Comparison of ENCODE assay signal across 3 cellular contexts in the genomic region with DNA sequence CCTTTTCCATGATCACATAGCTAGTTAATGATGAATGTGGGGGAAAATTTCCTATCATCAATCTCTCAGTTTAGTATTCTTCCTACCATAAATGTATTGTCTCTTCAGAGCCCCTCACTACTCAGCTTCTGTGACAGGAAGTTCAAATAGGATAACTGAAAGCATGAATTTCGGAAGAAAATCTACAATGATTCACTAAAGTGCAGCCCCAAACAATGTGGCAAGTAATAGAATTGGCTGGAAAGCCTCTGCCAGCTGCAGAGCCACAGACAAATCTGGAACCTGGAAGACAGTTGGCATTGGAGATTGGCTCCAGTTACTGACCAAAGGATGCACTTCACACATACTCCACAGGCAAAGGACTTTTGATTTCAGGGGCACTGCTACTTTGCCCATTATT.
TF ChIP-seq lines count a peak whose summit lies in the region.

No MANE protein-coding gene starts in this region.

TF ChIP-seq in SK-N-SH, 30 proteins besides CTCF, POLR2A, EP300 and RAD21 (continued from another document):
- TF ChIP-seq, protein P1, sequence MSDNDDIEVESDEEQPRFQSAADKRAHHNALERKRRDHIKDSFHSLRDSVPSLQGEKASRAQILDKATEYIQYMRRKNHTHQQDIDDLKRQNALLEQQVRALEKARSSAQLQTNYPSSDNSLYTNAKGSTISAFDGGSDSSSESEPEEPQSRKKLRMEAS (IDR thresholded peaks at IDR 0.05; ENCODE audit: low read depth) = no peak
- TF ChIP-seq, protein P2, sequence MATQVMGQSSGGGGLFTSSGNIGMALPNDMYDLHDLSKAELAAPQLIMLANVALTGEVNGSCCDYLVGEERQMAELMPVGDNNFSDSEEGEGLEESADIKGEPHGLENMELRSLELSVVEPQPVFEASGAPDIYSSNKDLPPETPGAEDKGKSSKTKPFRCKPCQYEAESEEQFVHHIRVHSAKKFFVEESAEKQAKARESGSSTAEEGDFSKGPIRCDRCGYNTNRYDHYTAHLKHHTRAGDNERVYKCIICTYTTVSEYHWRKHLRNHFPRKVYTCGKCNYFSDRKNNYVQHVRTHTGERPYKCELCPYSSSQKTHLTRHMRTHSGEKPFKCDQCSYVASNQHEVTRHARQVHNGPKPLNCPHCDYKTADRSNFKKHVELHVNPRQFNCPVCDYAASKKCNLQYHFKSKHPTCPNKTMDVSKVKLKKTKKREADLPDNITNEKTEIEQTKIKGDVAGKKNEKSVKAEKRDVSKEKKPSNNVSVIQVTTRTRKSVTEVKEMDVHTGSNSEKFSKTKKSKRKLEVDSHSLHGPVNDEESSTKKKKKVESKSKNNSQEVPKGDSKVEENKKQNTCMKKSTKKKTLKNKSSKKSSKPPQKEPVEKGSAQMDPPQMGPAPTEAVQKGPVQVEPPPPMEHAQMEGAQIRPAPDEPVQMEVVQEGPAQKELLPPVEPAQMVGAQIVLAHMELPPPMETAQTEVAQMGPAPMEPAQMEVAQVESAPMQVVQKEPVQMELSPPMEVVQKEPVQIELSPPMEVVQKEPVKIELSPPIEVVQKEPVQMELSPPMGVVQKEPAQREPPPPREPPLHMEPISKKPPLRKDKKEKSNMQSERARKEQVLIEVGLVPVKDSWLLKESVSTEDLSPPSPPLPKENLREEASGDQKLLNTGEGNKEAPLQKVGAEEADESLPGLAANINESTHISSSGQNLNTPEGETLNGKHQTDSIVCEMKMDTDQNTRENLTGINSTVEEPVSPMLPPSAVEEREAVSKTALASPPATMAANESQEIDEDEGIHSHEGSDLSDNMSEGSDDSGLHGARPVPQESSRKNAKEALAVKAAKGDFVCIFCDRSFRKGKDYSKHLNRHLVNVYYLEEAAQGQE (IDR thresholded peaks at IDR 0.05; ENCODE audit: low read depth, low read length) = no peak

TF ChIP-seq in SK-N-SH treated with all-trans-retinoic acid at 6 μM for 48 hours, 23 proteins besides CTCF, POLR2A, EP300 and RAD21 (continued from another document):
- TF ChIP-seq, protein P3, sequence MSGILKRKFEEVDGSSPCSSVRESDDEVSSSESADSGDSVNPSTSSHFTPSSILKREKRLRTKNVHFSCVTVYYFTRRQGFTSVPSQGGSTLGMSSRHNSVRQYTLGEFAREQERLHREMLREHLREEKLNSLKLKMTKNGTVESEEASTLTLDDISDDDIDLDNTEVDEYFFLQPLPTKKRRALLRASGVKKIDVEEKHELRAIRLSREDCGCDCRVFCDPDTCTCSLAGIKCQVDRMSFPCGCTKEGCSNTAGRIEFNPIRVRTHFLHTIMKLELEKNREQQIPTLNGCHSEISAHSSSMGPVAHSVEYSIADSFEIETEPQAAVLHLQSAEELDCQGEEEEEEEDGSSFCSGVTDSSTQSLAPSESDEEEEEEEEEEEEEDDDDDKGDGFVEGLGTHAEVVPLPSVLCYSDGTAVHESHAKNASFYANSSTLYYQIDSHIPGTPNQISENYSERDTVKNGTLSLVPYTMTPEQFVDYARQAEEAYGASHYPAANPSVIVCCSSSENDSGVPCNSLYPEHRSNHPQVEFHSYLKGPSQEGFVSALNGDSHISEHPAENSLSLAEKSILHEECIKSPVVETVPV (CRISPR knock-in tag; IDR thresholded peaks at IDR 0.05) = no peak
- TF ChIP-seq TCF4 (CRISPR knock-in tag; IDR thresholded peaks at IDR 0.05; ENCODE audit: borderline replicate concordance) (no peak), SNAI2 (CRISPR knock-in tag; IDR thresholded peaks at IDR 0.05) (no peak), RARB (CRISPR knock-in tag; IDR thresholded peaks at IDR 0.05) (no peak), ARNTL (CRISPR knock-in tag; IDR thresholded peaks at IDR 0.05; ENCODE audit: borderline replicate concordance, low read depth) (no peak), CSDC2 (CRISPR knock-in tag; IDR thresholded peaks at IDR 0.05) (no peak)
- TF ChIP-seq, protein P4, sequence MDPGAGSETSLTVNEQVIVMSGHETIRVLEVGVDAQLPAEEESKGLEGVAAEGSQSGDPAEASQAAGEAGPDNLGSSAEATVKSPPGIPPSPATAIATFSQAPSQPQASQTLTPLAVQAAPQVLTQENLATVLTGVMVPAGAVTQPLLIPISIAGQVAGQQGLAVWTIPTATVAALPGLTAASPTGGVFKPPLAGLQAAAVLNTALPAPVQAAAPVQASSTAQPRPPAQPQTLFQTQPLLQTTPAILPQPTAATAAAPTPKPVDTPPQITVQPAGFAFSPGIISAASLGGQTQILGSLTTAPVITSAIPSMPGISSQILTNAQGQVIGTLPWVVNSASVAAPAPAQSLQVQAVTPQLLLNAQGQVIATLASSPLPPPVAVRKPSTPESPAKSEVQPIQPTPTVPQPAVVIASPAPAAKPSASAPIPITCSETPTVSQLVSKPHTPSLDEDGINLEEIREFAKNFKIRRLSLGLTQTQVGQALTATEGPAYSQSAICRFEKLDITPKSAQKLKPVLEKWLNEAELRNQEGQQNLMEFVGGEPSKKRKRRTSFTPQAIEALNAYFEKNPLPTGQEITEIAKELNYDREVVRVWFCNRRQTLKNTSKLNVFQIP (CRISPR knock-in tag; IDR thresholded peaks at IDR 0.05; ENCODE audit: borderline replicate concordance, low read depth) = no peak

TF ChIP-seq in GM23338, 12 proteins besides CTCF, POLR2A, EP300 and RAD21 (continued from another document):
- TF ChIP-seq, protein P5, sequence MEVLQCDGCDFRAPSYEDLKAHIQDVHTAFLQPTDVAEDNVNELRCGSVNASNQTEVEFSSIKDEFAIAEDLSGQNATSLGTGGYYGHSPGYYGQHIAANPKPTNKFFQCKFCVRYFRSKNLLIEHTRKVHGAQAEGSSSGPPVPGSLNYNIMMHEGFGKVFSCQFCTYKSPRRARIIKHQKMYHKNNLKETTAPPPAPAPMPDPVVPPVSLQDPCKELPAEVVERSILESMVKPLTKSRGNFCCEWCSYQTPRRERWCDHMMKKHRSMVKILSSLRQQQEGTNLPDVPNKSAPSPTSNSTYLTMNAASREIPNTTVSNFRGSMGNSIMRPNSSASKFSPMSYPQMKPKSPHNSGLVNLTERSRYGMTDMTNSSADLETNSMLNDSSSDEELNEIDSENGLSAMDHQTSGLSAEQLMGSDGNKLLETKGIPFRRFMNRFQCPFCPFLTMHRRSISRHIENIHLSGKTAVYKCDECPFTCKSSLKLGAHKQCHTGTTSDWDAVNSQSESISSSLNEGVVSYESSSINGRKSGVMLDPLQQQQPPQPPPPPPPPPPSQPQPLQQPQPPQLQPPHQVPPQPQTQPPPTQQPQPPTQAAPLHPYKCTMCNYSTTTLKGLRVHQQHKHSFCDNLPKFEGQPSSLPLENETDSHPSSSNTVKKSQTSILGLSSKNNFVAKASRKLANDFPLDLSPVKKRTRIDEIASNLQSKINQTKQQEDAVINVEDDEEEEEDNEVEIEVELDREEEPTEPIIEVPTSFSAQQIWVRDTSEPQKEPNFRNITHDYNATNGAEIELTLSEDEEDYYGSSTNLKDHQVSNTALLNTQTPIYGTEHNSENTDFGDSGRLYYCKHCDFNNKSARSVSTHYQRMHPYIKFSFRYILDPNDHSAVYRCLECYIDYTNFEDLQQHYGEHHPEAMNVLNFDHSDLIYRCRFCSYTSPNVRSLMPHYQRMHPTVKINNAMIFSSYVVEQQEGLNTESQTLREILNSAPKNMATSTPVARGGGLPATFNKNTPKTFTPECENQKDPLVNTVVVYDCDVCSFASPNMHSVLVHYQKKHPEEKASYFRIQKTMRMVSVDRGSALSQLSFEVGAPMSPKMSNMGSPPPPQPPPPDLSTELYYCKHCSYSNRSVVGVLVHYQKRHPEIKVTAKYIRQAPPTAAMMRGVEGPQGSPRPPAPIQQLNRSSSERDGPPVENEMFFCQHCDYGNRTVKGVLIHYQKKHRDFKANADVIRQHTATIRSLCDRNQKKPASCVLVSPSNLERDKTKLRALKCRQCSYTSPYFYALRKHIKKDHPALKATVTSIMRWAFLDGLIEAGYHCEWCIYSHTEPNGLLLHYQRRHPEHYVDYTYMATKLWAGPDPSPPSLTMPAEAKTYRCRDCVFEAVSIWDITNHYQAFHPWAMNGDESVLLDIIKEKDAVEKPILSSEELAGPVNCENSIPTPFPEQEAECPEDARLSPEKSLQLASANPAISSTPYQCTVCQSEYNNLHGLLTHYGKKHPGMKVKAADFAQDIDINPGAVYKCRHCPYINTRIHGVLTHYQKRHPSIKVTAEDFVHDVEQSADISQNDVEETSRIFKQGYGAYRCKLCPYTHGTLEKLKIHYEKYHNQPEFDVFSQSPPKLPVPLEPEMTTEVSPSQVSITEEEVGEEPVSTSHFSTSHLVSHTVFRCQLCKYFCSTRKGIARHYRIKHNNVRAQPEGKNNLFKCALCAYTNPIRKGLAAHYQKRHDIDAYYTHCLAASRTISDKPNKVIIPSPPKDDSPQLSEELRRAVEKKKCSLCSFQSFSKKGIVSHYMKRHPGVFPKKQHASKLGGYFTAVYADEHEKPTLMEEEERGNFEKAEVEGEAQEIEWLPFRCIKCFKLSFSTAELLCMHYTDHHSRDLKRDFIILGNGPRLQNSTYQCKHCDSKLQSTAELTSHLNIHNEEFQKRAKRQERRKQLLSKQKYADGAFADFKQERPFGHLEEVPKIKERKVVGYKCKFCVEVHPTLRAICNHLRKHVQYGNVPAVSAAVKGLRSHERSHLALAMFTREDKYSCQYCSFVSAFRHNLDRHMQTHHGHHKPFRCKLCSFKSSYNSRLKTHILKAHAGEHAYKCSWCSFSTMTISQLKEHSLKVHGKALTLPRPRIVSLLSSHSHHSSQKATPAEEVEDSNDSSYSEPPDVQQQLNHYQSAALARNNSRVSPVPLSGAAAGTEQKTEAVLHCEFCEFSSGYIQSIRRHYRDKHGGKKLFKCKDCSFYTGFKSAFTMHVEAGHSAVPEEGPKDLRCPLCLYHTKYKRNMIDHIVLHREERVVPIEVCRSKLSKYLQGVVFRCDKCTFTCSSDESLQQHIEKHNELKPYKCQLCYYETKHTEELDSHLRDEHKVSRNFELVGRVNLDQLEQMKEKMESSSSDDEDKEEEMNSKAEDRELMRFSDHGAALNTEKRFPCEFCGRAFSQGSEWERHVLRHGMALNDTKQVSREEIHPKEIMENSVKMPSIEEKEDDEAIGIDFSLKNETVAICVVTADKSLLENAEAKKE (CRISPR knock-in tag; IDR thresholded peaks at IDR 0.05) = no peak
- TF ChIP-seq STAT1 (IDR thresholded peaks at IDR 0.05; ENCODE audit: unreplicated experiment) = no peak
- TF ChIP-seq EZH2 (IDR thresholded peaks at IDR 0.05; ENCODE audit: low read depth, unreplicated experiment) = no peak
- TF ChIP-seq, protein P2 (IDR thresholded peaks at IDR 0.05; ENCODE audit: unreplicated experiment) = no peak
- TF ChIP-seq EZH2phosphoT487 (IDR thresholded peaks at IDR 0.05; ENCODE audit: unreplicated experiment) = no peak
- no peak for TF ChIP-seq ZNF114 (CRISPR knock-in tag; IDR thresholded peaks at IDR 0.05)
- no peak for TF ChIP-seq NANOG (IDR thresholded peaks at IDR 0.05; ENCODE audit: borderline replicate concordance)
- no peak for TF ChIP-seq POLR2AphosphoS5 (IDR thresholded peaks at IDR 0.05; ENCODE audit: low read depth)
- TF ChIP-seq CREB1 (CRISPR knock-in tag; IDR thresholded peaks at IDR 0.05; ENCODE audit: low read depth) = no peak
- no peak for TF ChIP-seq ZNF331 (CRISPR knock-in tag; IDR thresholded peaks at IDR 0.05; ENCODE audit: low read depth)
- TF ChIP-seq, protein P6, sequence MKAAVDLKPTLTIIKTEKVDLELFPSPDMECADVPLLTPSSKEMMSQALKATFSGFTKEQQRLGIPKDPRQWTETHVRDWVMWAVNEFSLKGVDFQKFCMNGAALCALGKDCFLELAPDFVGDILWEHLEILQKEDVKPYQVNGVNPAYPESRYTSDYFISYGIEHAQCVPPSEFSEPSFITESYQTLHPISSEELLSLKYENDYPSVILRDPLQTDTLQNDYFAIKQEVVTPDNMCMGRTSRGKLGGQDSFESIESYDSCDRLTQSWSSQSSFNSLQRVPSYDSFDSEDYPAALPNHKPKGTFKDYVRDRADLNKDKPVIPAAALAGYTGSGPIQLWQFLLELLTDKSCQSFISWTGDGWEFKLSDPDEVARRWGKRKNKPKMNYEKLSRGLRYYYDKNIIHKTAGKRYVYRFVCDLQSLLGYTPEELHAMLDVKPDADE (IDR thresholded peaks at IDR 0.05) = no peak
